Comparison of ENCODE assay signal across 15 cellular contexts in genomic region chr14:99968156-99968920, GRCh38.
DNase-seq lines count a peak whose midpoint lies in the region; ATAC-seq and TF ChIP-seq lines count a peak whose summit lies in the region.
"Had no signal": no experiment of that assay in that cellular context is flagged by ENCODE, and none has a peak within 500 bp of the region (broad histone marks: within the 10 kb centered on the region; RNA-seq: fewer than 3 reads in every experiment).

No MANE protein-coding gene starts in this region.

- WGBS in stomach, 5 donors = 82 to 88% (median 85%) methylated on average over 12 of the region's 12 CpGs

- no peaks in the 10 kb centered on the region for H3K36me3 ChIP-seq in stomach

- H3K27ac ChIP-seq in stomach = no peak overlapping the region

- peaks cover 4 to 18% (median 16%) of the 10 kb centered on the region in 4 donors for H3K4me1 ChIP-seq in stomach

- TF ChIP-seq EP300 in stomach (IDR thresholded peaks at IDR 0.05) = no peak

- intact Hi-C loops in sciatic nerve (cut with DNase I) (no loop called here), stomach (cut with DNase I; ENCODE audit: low total_unique reads) (no loop called here)

- no peak overlapping the region for H3K4me3 ChIP-seq in stomach

- H3K9me3 ChIP-seq in stomach = no peaks in the 10 kb centered on the region

- peak; percentile 74 for DNase-seq in ELR (ENCODE audit: low read depth)
- DNase-seq in RPMI7951 (ENCODE audit: low read depth) = peak; percentile 74
- peak; percentile 72 for DNase-seq in fibroblast of gingiva (ENCODE audit: low read depth)
- DNase-seq in sciatic nerve (ENCODE audit: low spot score) = no peak
- DNase-seq in HK-2 (ENCODE audit: unreplicated experiment) = no peak
- no peak for DNase-seq in stomach
- DNase-seq in NCI-H1048 (lab: John Stamatoyannopoulos, UW) = no peak
- DNase-seq: activated CD8-positive, alpha-beta memory T cell treated with anti-CD3 and anti-CD28 coated beads, Interleukin-2, amount 50 U/mL, for 4 hours; aorta; erythroblast; NCI-H345; nephron progenitor cell; stimulated activated CD4-positive, alpha-beta T cell treated with anti-CD3 and anti-CD28 coated beads, Interleukin-2, amount 100 ng/mL, for 24 hours; stimulated activated naive CD4-positive, alpha-beta T cell had no signal

- no peak for TF ChIP-seq CTCF in stomach (IDR thresholded peaks at IDR 0.05)

- H3K27me3 ChIP-seq in stomach = peaks cover 0 to 5% (median 0%) of the 10 kb centered on the region in 3 donors

- no peak for TF ChIP-seq POLR2A in stomach (IDR thresholded peaks at IDR 0.05)

- ATAC-seq in sciatic nerve = peak; percentile 62
- no peak for ATAC-seq in HG03097 (IDR thresholded peaks at IDR 0.05; ENCODE audit: low FRiP score, unreplicated experiment)

Comparison
In these comparisons a context has a peak if more than half of its experiments do, and no peak if none do; other contexts are left out.
1. DNase-seq: peak in ELR (single experiment), RPMI7951 (single experiment) and fibroblast of gingiva (single experiment); none in sciatic nerve (single experiment), HK-2 (single experiment), stomach (single experiment) and NCI-H1048 (single experiment).